8 cellular contexts compared by ENCODE assay signal in the genomic region with DNA sequence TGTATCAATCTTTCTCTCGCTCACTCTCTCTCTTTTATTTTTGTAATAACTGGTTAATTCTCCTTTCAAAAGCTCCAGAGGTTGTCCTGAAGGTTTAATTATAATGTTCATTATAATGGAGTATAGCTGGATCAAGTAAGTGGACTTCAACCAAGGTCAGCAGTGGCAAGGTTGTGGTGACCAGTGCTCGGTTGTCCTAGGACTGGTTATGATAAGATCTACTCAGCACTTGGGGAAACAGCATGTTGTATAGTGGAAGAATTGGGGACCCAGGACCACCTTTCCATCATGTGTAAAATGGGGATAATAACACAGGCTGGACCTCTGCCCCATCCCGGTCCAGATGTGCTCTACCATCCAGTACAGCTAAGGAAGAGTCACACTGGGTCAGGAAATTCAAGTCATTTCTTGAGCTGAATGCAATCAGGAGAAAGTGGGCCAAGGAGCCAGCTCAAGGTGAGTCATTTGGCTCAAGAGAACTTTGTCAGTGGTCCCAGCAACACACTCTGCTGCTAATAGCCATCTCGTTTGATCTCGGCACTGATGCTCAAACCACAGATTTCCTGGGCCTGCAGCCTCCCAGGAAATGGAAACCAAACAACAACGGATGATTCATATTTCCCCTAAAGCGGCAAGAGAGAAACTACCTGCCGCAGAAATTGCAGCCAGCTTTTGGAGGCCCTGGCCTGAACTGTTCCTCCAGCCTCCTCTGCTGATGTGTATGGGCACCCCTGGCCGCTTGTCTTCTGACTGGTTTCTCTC.
DNase-seq lines count a peak whose midpoint lies in the region; ATAC-seq lines count a peak whose summit lies in the region.

No MANE protein-coding gene starts in this region.

- no peaks in the 10 kb centered on the region for H3K36me3 ChIP-seq in SJSA1

- H3K9me3 ChIP-seq in SJSA1 (replicated peaks): no peaks in the 10 kb centered on the region

- H3K27ac ChIP-seq in SJSA1: peak overlapping the region; percentile 38; the same call in 1 of the 2 replicates

- H3K9me3 Mint-ChIP-seq in activated naive CD4-positive, alpha-beta T cell treated with anti-CD3 and anti-CD28 coated beads, Interleukin-2, amount 50 U/mL, for 72 hours: peaks cover 0 to 20% of the 10 kb centered on the region in 2 donors

- H3K4me1 ChIP-seq in SJSA1 (replicated peaks): peaks cover 13% of the 10 kb centered on the region

- peaks cover 12 to 33% of the 10 kb centered on the region in 2 donors for H3K36me3 Mint-ChIP-seq in activated naive CD4-positive, alpha-beta T cell treated with anti-CD3 and anti-CD28 coated beads, Interleukin-2, amount 50 U/mL, for 72 hours

- peak overlapping the region; percentile 96 to 98 for H3K27ac Mint-ChIP-seq in activated naive CD4-positive, alpha-beta T cell treated with anti-CD3 and anti-CD28 coated beads, Interleukin-2, amount 50 U/mL, for 72 hours

- no peaks in the 10 kb centered on the region for H3K27me3 ChIP-seq in SJSA1 (replicated peaks)

- ATAC-seq in GM18858 (IDR thresholded peaks at IDR 0.05; ENCODE audit: unreplicated experiment): peak; percentile 75
- ATAC-seq in HG02970 (IDR thresholded peaks at IDR 0.05; ENCODE audit: low FRiP score, unreplicated experiment): peak; percentile 81
- peak; percentile 78 to 92 for ATAC-seq in activated naive CD4-positive, alpha-beta T cell treated with anti-CD3 and anti-CD28 coated beads, Interleukin-2, amount 50 U/mL, for 72 hours
- ATAC-seq in sciatic nerve: no peak

- no peak overlapping the region for H3K4me3 ChIP-seq in SJSA1

- DNase-seq in SJSA1 (ENCODE audit: low read depth in 1 of 2, low spot score in 2 of 2) (peak; percentile 55 to 78), sciatic nerve (ENCODE audit: low spot score) (no peak), NCI-H345 treated with DMSO at 0.1 percent for 48 hours (lab: John Stamatoyannopoulos, UW; ENCODE audit: unreplicated experiment) (no peak)
- DNase-seq in activated naive CD4-positive, alpha-beta T cell treated with anti-CD3 and anti-CD28 coated beads, Interleukin-2, amount 50 U/mL, for 72 hours (ENCODE audit: low spot score in 2 of 2): peak; percentile 71 to 88
- DNase-seq in stimulated activated CD4-positive, alpha-beta T cell treated with anti-CD3 and anti-CD28 coated beads, Interleukin-12 subunit alpha, Interleukin-12 subunit beta, amount 100 ng/mL, for 24 hours (ENCODE audit: low read depth in 2 of 2): peak; percentile 43 to 54
- no peak for DNase-seq in effector CD8-positive, alpha-beta T cell (lab: John Stamatoyannopoulos, UW)

- intact Hi-C loops in sciatic nerve (cut with DNase I): no loop called here

Comparison
In these comparisons a context has a peak if more than half of its experiments do, and no peak if none do; other contexts are left out.
1. DNase-seq: peak in SJSA1 (2 of 2), activated naive CD4-positive, alpha-beta T cell treated with anti-CD3 and anti-CD28 coated beads, Interleukin-2, amount 50 U/mL, for 72 hours (2 of 2) and stimulated activated CD4-positive, alpha-beta T cell treated with anti-CD3 and anti-CD28 coated beads, Interleukin-12 subunit alpha, Interleukin-12 subunit beta, amount 100 ng/mL, for 24 hours (2 of 2); none in effector CD8-positive, alpha-beta T cell (single experiment), sciatic nerve (single experiment) and NCI-H345 treated with DMSO at 0.1 percent for 48 hours (single experiment).